In the genomic region with DNA sequence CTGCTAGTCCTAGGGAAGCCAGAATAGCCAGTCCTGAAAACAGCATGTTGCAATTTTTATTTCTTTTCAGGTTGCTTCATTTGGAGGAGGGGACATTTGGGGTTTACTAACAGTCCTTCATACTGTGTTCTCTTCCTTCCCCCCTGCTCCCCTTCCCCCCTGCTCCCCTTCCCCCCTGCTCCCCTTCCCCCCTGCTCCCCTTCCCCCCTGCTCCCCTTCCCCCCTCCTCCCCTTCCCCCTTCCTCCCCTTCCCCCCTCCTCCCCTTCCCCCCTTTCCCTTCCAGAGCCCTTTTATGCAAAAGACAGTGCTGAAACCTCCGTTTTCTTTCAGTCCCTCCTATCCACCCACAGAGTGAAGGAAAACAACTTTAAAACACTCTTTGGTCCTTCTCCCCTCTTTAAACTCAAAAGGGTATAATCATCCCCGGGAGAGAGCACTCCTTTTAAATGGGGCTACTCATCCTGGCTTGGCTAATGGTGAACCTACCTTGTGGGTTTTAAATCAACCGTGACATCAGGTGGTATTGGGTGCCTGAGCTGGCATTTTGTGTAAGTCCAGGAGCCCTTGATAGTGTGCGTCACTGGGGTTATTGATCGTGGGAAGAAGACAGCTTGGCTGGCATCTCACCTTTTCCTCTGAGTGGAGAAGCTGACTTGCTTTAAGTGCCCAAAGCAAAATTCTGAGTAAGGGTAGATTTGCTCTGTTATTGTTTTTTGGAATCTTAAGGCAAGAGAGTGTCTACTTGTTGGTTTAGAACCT, we compare ENCODE assay signal across 8 cellular contexts. TPM values are rescaled to one million over a fixed set of nuclear protein-coding genes. Genes with fewer than 3 reads are reported as not detected.
A peak's percentile ranks its signal among the peaks of the same experiment; 100 is the strongest.
DNase-seq lines count a peak whose midpoint lies in the region; ATAC-seq and TF ChIP-seq lines count a peak whose summit lies in the region.

No MANE protein-coding gene starts in this region.

- H3K27ac Mint-ChIP-seq in T-helper 2 cell treated with Interferon-gamma antibody and Interleukin-4, amounts not matched to agents 5 μg/mL and 100 μg/mL, for 36 hours = peak overlapping the region; percentile 76
- H3K27ac Mint-ChIP-seq in natural killer cell (peak overlapping the region; percentile 90 to 94), type B pancreatic cell (peak overlapping the region; percentile 91)

- H3K27me3 Mint-ChIP-seq in T-helper 2 cell treated with Interferon-gamma antibody and Interleukin-4, amounts not matched to agents 5 μg/mL and 100 μg/mL, for 36 hours (ENCODE audit: low read depth) = no peaks in the 10 kb centered on the region
- H3K27me3 Mint-ChIP-seq in natural killer cell (ENCODE audit: low read depth in 2 of 2) (no peaks in the 10 kb centered on the region), type B pancreatic cell (no peaks in the 10 kb centered on the region)

- no peak for DNase-seq in heart left ventricle
- DNase-seq in left ventricle myocardium superior = no peak
- peak; percentile 55 for DNase-seq in T-helper 2 cell treated with Interferon-gamma antibody and Interleukin-4, amounts not matched to agents 5 μg/mL and 100 μg/mL, for 36 hours (ENCODE audit: low spot score)
- no peak for DNase-seq in natural killer cell
- no peak for DNase-seq in type B pancreatic cell (ENCODE audit: extremely low spot score, unreplicated experiment)
- DNase-seq in NCI-H1930 (lab: John Stamatoyannopoulos, UW) = no peak

- intact Hi-C loops in heart left ventricle (cut with DNase I) = loop anchor here (2.0 to 10.0 kb wide), 10 partner anchors 34 to 103 kb away; a partner anchor contains a TSS
- intact Hi-C loops in left ventricle myocardium superior (cut with micrococcal nuclease) = no loop called here
- intact Hi-C loops in natural killer cell (cut with micrococcal nuclease) = loop anchor here (5.0 kb wide), 1 partner anchor 179 kb away; a partner anchor contains a TSS

- no peaks in the 10 kb centered on the region for H3K36me3 ChIP-seq in heart left ventricle
- no peaks in the 10 kb centered on the region for H3K36me3 ChIP-seq in duodenal mucosa (ENCODE audit: control insufficient read depth in 1 of 2, insufficient read depth in 2 of 2, low read length in 2 of 2)

- WGBS in heart left ventricle, 4 donors = 13 to 24% (median 20%) methylated on average over 5 of the region's 5 CpGs

- peak overlapping the region; percentile 88 for H3K4me3 Mint-ChIP-seq in T-helper 2 cell treated with Interferon-gamma antibody and Interleukin-4, amounts not matched to agents 5 μg/mL and 100 μg/mL, for 36 hours
- H3K4me3 Mint-ChIP-seq in natural killer cell (peak overlapping the region; percentile 94), type B pancreatic cell (peak overlapping the region; percentile 97)

- TF ChIP-seq CTCF in heart left ventricle (IDR thresholded peaks at IDR 0.05) = no peak
- TF ChIP-seq CTCF in natural killer cell (IDR thresholded peaks at IDR 0.05) = no peak
- no peak for TF ChIP-seq CTCF in type B pancreatic cell (conservative IDR thresholded peaks at IDR 0.05)

- H3K4me1 ChIP-seq in heart left ventricle (peaks cover 0 to 72% (median 65%) of the 10 kb centered on the region in 12 donors), duodenal mucosa (ENCODE audit: control insufficient read depth in 1 of 2, insufficient read depth in 2 of 2, low read length in 2 of 2) (peaks cover 51 to 58% of the 10 kb centered on the region in 2 donors)

- H3K9me3 ChIP-seq in heart left ventricle (no peaks in the 10 kb centered on the region), duodenal mucosa (ENCODE audit: control insufficient read depth in 1 of 2, low read length in 2 of 2) (no peaks in the 10 kb centered on the region)

- H3K27ac ChIP-seq in heart left ventricle = peak overlapping the region in 10 of 12 donors; percentile 70 to 100 (median 99)
- no peak overlapping the region for H3K27ac ChIP-seq in duodenal mucosa (ENCODE audit: low read depth, low read length)

- H3K9me3 Mint-ChIP-seq in T-helper 2 cell treated with Interferon-gamma antibody and Interleukin-4, amounts not matched to agents 5 μg/mL and 100 μg/mL, for 36 hours = no peaks in the 10 kb centered on the region
- H3K9me3 Mint-ChIP-seq in natural killer cell (no peaks in the 10 kb centered on the region), type B pancreatic cell (no peaks in the 10 kb centered on the region)

- H3K27me3 ChIP-seq in heart left ventricle (no peaks in the 10 kb centered on the region), duodenal mucosa (ENCODE audit: control insufficient read depth in 1 of 2, insufficient read depth in 2 of 2, low read length in 2 of 2) (no peaks in the 10 kb centered on the region)

- no peak for TF ChIP-seq POLR2A in heart left ventricle (IDR thresholded peaks at IDR 0.05)

- peaks cover 13% of the 10 kb centered on the region for H3K36me3 Mint-ChIP-seq in T-helper 2 cell treated with Interferon-gamma antibody and Interleukin-4, amounts not matched to agents 5 μg/mL and 100 μg/mL, for 36 hours (ENCODE audit: low read depth)
- no peaks in the 10 kb centered on the region for H3K36me3 Mint-ChIP-seq in natural killer cell
- no peaks in the 10 kb centered on the region for H3K36me3 Mint-ChIP-seq in type B pancreatic cell

- H3K9ac ChIP-seq in duodenal mucosa (ENCODE audit: low read depth in 1 of 2, low read length in 2 of 2) = peak overlapping the region; percentile 74 to 91

- ATAC-seq in heart left ventricle (no peak), left ventricle myocardium superior (no peak), natural killer cell (no peak), HG02885 (IDR thresholded peaks at IDR 0.05; ENCODE audit: poor library complexity, unreplicated experiment) (no peak)

- peaks cover 56% of the 10 kb centered on the region for H3K4me1 Mint-ChIP-seq in T-helper 2 cell treated with Interferon-gamma antibody and Interleukin-4, amounts not matched to agents 5 μg/mL and 100 μg/mL, for 36 hours (ENCODE audit: low read depth)
- H3K4me1 Mint-ChIP-seq in natural killer cell (peaks cover 55 to 63% of the 10 kb centered on the region in 2 donors), type B pancreatic cell (ENCODE audit: unreplicated experiment) (peaks cover 55% of the 10 kb centered on the region)

- H3K4me3 ChIP-seq in heart left ventricle (peak overlapping the region; percentile 70 to 100 (median 98)), duodenal mucosa (ENCODE audit: low read depth in 1 of 2, low read length in 2 of 2) (peak overlapping the region; percentile 79 to 90)

RNA-seq across cellular contexts. Expression of a gene that starts 2.6 kb away (rescaled TPM):
- total RNA-seq in heart left ventricle (100 to 1,000 TPM in 8 of 9 donors, 10 to 100 TPM in 1; 91.6 to 189 (median 181) TPM), left ventricle myocardium superior (155 TPM), natural killer cell (100 to 1,000 TPM; 103 to 117 (median 112) TPM), type B pancreatic cell (ENCODE audit: low replicate concordance) (170 and 220 TPM in 2 replicates)
- 10 to 100 TPM; 36.5 to 89.9 TPM for polyA plus RNA-seq in heart left ventricle
